ENCODE assay signal across 25 cellular contexts in genomic region chr7:2148189-2148588, GRCh38.
DNase-seq lines count a peak whose midpoint lies in the region; ATAC-seq, FAIRE-seq and TF ChIP-seq lines count a peak whose summit lies in the region.
"Had no signal": no experiment of that assay in that cellular context is flagged by ENCODE, and none has a peak within 500 bp of the region (broad histone marks: within the 10 kb centered on the region; RNA-seq: fewer than 3 reads in every experiment).

No MANE protein-coding gene starts in this region.

- H3K14ac ChIP-seq in H1 (ENCODE audit: insufficient read length): no peak overlapping the region

- H2AK5ac ChIP-seq in H1 (ENCODE audit: low read depth, low read length): no peak overlapping the region

- no peak for FAIRE-seq in H1 (lab: Jason Lieb, UNC)
- FAIRE-seq: bronchial epithelial cell, GM18507, K562 had no signal

- no peak overlapping the region for H3K4ac ChIP-seq in H1 (replicated peaks; ENCODE audit: insufficient read length, low read depth, low read length)

- H2BK12ac ChIP-seq in H1 (ENCODE audit: low read depth, low read length): no peak overlapping the region

- in situ Hi-C loops in GM13977 (cut with MboI; ENCODE audit: low pct_unique_long_range_greater_than_20kb, low sequenced_read_pairs, unreplicated experiment): no loop called here

- no peak overlapping the region for H3K27ac ChIP-seq in 22Rv1
- H3K27ac ChIP-seq in DOHH2 (ENCODE audit: low read depth, low read length): no peak overlapping the region
- H3K27ac ChIP-seq in H1 (ENCODE audit: low read depth, low read length): no peak overlapping the region
- H3K27ac ChIP-seq in smooth muscle cell (ENCODE audit: low read depth): no peak overlapping the region
- H3K27ac ChIP-seq: dorsolateral prefrontal cortex, skin epidermis, tibial nerve had no signal

- H3K23me2 ChIP-seq in H1 (ENCODE audit: low read depth, low read length): no peaks in the 10 kb centered on the region

- no peak overlapping the region for H3K18ac ChIP-seq in H1 (ENCODE audit: extremely low read depth, low read length)

- no peaks in the 10 kb centered on the region for H4K20me1 ChIP-seq in DOHH2 (ENCODE audit: control insufficient read depth, insufficient read depth, low read depth, low read length)
- peaks cover 5 to 10% of the 10 kb centered on the region in 2 experiments for H4K20me1 ChIP-seq in H1 (replicated peaks in 1 of 2; ENCODE audit: control insufficient read depth in 1 of 2, insufficient read depth in 2 of 2, low read length in 2 of 2)
- H4K20me1 ChIP-seq in smooth muscle cell (ENCODE audit: low read depth): peaks cover 26% of the 10 kb centered on the region

- no peak for ATAC-seq in HG03139 (IDR thresholded peaks at IDR 0.05; ENCODE audit: unreplicated experiment)
- no peak for ATAC-seq in GM19455 (IDR thresholded peaks at IDR 0.05; ENCODE audit: unreplicated experiment)
- ATAC-seq: activated CD8-positive, alpha-beta T cell treated with anti-CD3 and anti-CD28 coated beads for 36 hours; K562; natural killer cell treated with Interleukin-12 subunit alpha and Interleukin-12 subunit beta and Interleukin-15 and Interleukin-18, amount 100 ng/mL, for 72 hours; Panc1; stimulated activated naive CD8-positive, alpha-beta T cell treated with anti-CD3 and anti-CD28 coated beads, Interleukin-15, Interleukin-2, amounts not matched to agents 100 U/mL and 50 U/mL, for 24 hours had no signal

- H3K4me3 ChIP-seq in DOHH2 (ENCODE audit: low read length): no peak overlapping the region
- no peak overlapping the region for H3K4me3 ChIP-seq in NB4 (ENCODE audit: low read depth, low read length)
- H3K4me3 ChIP-seq in H1 (ENCODE audit: extremely low read depth in 1 of 4, insufficient read depth in 2 of 4, low read depth in 3 of 4, low read length in 4 of 4): no peak overlapping the region
- no peak overlapping the region for H3K4me3 ChIP-seq in smooth muscle cell
- H3K4me3 ChIP-seq: dorsolateral prefrontal cortex, K562, skin epidermis, tibial nerve had no signal

- 91% methylated on average over 11 of the region's 11 CpGs; no CpG with 5 or more reads in 1 of the 2 experiments for WGBS in H1 (ENCODE audit: extremely low coverage in 1 of 2, insufficient coverage in 1 of 2, insufficient read length in 1 of 2, insufficient replicate concordance in 2 of 2, low coverage in 1 of 2, low lambda C conversion rate in 2 of 2, missing lambda C conversion rate in 1 of 2), 2 experiments
- 93% methylated on average over 11 of the region's 11 CpGs for WGBS in smooth muscle cell (ENCODE audit: low lambda C conversion rate)

- H2AFZ ChIP-seq in H1 (ENCODE audit: low read length) (no peak overlapping the region), smooth muscle cell (ENCODE audit: low read depth) (no peak overlapping the region)

- H3K27me3 ChIP-seq in DOHH2 (ENCODE audit: control insufficient read depth, low read length) (no peaks in the 10 kb centered on the region), H1 (replicated peaks in 1 of 4; ENCODE audit: control insufficient read depth in 3 of 4, extremely low read depth in 1 of 4, insufficient read depth in 3 of 4, low read length in 3 of 4) (no peaks in the 10 kb centered on the region), smooth muscle cell (ENCODE audit: low read depth) (no peaks in the 10 kb centered on the region)
- H3K27me3 ChIP-seq: dorsolateral prefrontal cortex, tibial nerve had no signal

- POLR2A ChIA-PET in H1 (lab: Charles Lee; ENCODE audit: partially characterized antibody): no interaction called here

- H3K79me2 ChIP-seq in DOHH2 (ENCODE audit: control insufficient read depth, low read length): peaks cover 26% of the 10 kb centered on the region
- peaks cover 0 to 4% of the 10 kb centered on the region in 2 experiments; a peak in 1 of 4 replicates for H3K79me2 ChIP-seq in H1 (ENCODE audit: control insufficient read depth in 1 of 2, insufficient read depth in 2 of 2, low read length in 2 of 2)
- H3K79me2 ChIP-seq in smooth muscle cell (ENCODE audit: low read depth): no peaks in the 10 kb centered on the region

- H3K9ac ChIP-seq in H1 (replicated peaks in 1 of 4; ENCODE audit: extremely low read depth in 1 of 4, low read depth in 3 of 4, low read length in 3 of 4): no peak overlapping the region
- H3K9ac ChIP-seq in smooth muscle cell (ENCODE audit: low read depth): no peak overlapping the region

- peaks cover 8% of the 10 kb centered on the region for H3K79me1 ChIP-seq in H1 (ENCODE audit: low read depth, low read length)

- H2BK120ac ChIP-seq in H1 (replicated peaks; ENCODE audit: low read depth, low read length): no peak overlapping the region

- TF ChIP-seq EP300 in H1 (IDR thresholded peaks at IDR 0.05; ENCODE audit: borderline replicate concordance in 1 of 2, low read depth in 2 of 2, low read length in 2 of 2): no peak

- H2BK15ac ChIP-seq in H1 (ENCODE audit: low read length): no peak overlapping the region

- H3K36me3 ChIP-seq in DOHH2 (ENCODE audit: control insufficient read depth, low read length): peaks cover 52% of the 10 kb centered on the region
- peaks cover 0 to 22% (median 5%) of the 10 kb centered on the region in 4 experiments; a peak in 5 of 8 replicates for H3K36me3 ChIP-seq in H1 (ENCODE audit: control insufficient read depth in 2 of 4, insufficient read depth in 4 of 4, low read length in 3 of 4)
- H3K36me3 ChIP-seq in smooth muscle cell (ENCODE audit: low read depth): no peaks in the 10 kb centered on the region

- H3K23ac ChIP-seq in H1 (ENCODE audit: insufficient read length): no peak overlapping the region

- no peak overlapping the region for H3K4me2 ChIP-seq in DOHH2 (ENCODE audit: low read length)
- H3K4me2 ChIP-seq in H1 (ENCODE audit: insufficient read depth in 1 of 2, low read depth in 2 of 2, low read length in 2 of 2): no peak overlapping the region
- H3K4me2 ChIP-seq in smooth muscle cell: no peak overlapping the region

- TF ChIP-seq POLR2A in NB4 (IDR thresholded peaks at IDR 0.05; ENCODE audit: extremely low read depth, insufficient read length) (no peak), H1 (IDR thresholded peaks at IDR 0.05; ENCODE audit: control extremely low read depth in 1 of 2, low read depth in 2 of 2, low read length in 2 of 2) (no peak)

- no peak overlapping the region for H4K8ac ChIP-seq in H1 (ENCODE audit: extremely low read depth, insufficient read depth, low read length)

- DNase-seq in NB4 (ENCODE audit: low read depth) (no peak), H1 (ENCODE audit: low read depth in 1 of 2, low spot score in 2 of 2) (no peak), smooth muscle cell (lab: John Stamatoyannopoulos, UW; ENCODE audit: unreplicated experiment) (no peak), GM13977 (ENCODE audit: low spot score) (no peak)
- DNase-seq: activated CD8-positive, alpha-beta T cell treated with anti-CD3 and anti-CD28 coated beads for 36 hours; activated gamma-delta T cell treated with Interleukin-2 at 50 U/mL for 16 hours; CD4-positive, alpha-beta T cell; dorsolateral prefrontal cortex; foreskin melanocyte; MV-4-11; NCI-H1694 treated with DMSO at 0.1 percent for 48 hours; NCI-H226; stimulated activated CD4-positive, alpha-beta T cell treated with anti-CD3 and anti-CD28 coated beads, Interleukin-2, amount 100 ng/mL, for 48 hours; stimulated activated naive CD8-positive, alpha-beta T cell treated with anti-CD3 and anti-CD28 coated beads, Interleukin-15, Interleukin-2, amounts not matched to agents 100 U/mL and 50 U/mL, for 24 hours had no signal

- no peak overlapping the region for H4K5ac ChIP-seq in H1 (ENCODE audit: insufficient read length, low read depth, low read length)

- H2BK5ac ChIP-seq in H1 (ENCODE audit: low read depth, low read length): no peak overlapping the region

- H2BK20ac ChIP-seq in H1 (ENCODE audit: low read length): no peak overlapping the region

- H3K9me2 ChIP-seq in DOHH2 (replicated peaks; ENCODE audit: control insufficient read depth, low read length): no peaks in the 10 kb centered on the region

- TF ChIP-seq RAD21 in H1 (IDR thresholded peaks at IDR 0.05 in 1 of 2, conservative IDR thresholded peaks at IDR 0.05 in 1 of 2; ENCODE audit: low read depth in 2 of 2, low read length in 2 of 2): peak; percentile 12 to 37; a peak in 1 of 4 replicates

- TF ChIP-seq CTCF in 22Rv1 (IDR thresholded peaks at IDR 0.05): peak; percentile 19; the same call in 1 of the 2 replicates
- peak; percentile 57 for TF ChIP-seq CTCF in DOHH2 (IDR thresholded peaks at IDR 0.05; ENCODE audit: low read depth, low read length, poor library complexity, severe bottlenecking)
- peak; percentile 33 for TF ChIP-seq CTCF in NB4 (IDR thresholded peaks at IDR 0.05; ENCODE audit: low read depth, low read length)
- peak in 2 of 3 experiments; percentile 37 to 49; a peak in 3 of 4 replicates for TF ChIP-seq CTCF in H1 (IDR thresholded peaks at IDR 0.05; ENCODE audit: control extremely low read depth in 1 of 3, insufficient read depth in 1 of 3, low read depth in 1 of 3, low read length in 3 of 3)
- TF ChIP-seq CTCF in smooth muscle cell (IDR thresholded peaks at IDR 0.05; ENCODE audit: borderline replicate concordance, insufficient read depth, poor library complexity, severe bottlenecking): no peak
- no peak for TF ChIP-seq CTCF in GM13977 (IDR thresholded peaks at IDR 0.05; ENCODE audit: extremely low read depth, insufficient read depth, missing control alignments)

- H4K91ac ChIP-seq in H1 (replicated peaks; ENCODE audit: insufficient read length, low read length): no peak overlapping the region

- H3K56ac ChIP-seq in H1 (replicated peaks; ENCODE audit: insufficient read length, low read depth, low read length): no peak overlapping the region

- CTCF ChIA-PET in H1 (lab: Charles Lee; ENCODE audit: partially characterized antibody): interaction anchor here (0.6 to 7.0 kb wide), 11 partner anchors 11 to 295 kb away, joined by 3 to 43 read pairs (median 4); no protein-coding TSS in a partner anchor

- H3F3A ChIP-seq in DOHH2 (ENCODE audit: control insufficient read depth, insufficient read depth): no peaks in the 10 kb centered on the region
- H3F3A ChIP-seq in smooth muscle cell (ENCODE audit: low read depth): no peaks in the 10 kb centered on the region

- peaks cover 7% of the 10 kb centered on the region for H3K4me1 ChIP-seq in DOHH2 (ENCODE audit: control insufficient read depth, low read length)
- no peaks in the 10 kb centered on the region; a peak in 1 of 7 replicates for H3K4me1 ChIP-seq in H1 (replicated peaks in 1 of 4; ENCODE audit: control insufficient read depth in 3 of 4, insufficient read depth in 4 of 4, low read length in 3 of 4)
- H3K4me1 ChIP-seq in smooth muscle cell (ENCODE audit: low read depth): no peaks in the 10 kb centered on the region
- H3K4me1 ChIP-seq: tibial nerve had no signal

- H3K9me3 ChIP-seq in DOHH2 (ENCODE audit: control insufficient read depth, insufficient read depth, low read length) (no peaks in the 10 kb centered on the region), H1 (ENCODE audit: insufficient read depth in 2 of 2, low read depth in 1 of 2, low read length in 1 of 2) (no peaks in the 10 kb centered on the region), smooth muscle cell (replicated peaks; ENCODE audit: low read depth) (no peaks in the 10 kb centered on the region)
- H3K9me3 ChIP-seq: tibial nerve had no signal

TF ChIP-seq in H1, 55 proteins besides CTCF, POLR2A, EP300 and RAD21 (continues in another document):
- TF ChIP-seq CHD2 (IDR thresholded peaks at IDR 0.05; ENCODE audit: low read length) (no peak), EGR1 (IDR thresholded peaks at IDR 0.05; ENCODE audit: borderline replicate concordance, low read depth, low read length) (no peak), NRF1 (IDR thresholded peaks at IDR 0.05; ENCODE audit: low read depth, low read length) (no peak)

Comparison
In these comparisons a context has a peak if more than half of its experiments do, and no peak if none do; other contexts are left out.
1. CTCF ChIP-seq: peak in 22Rv1 (single experiment), DOHH2 (single experiment), NB4 (single experiment) and H1 (2 of 3); none in smooth muscle cell (single experiment) and GM13977 (single experiment).